Comparison of ENCODE assay signal across 9 cellular contexts in genomic region chr13:48125794-48126228, GRCh38. TPM values are rescaled to one million over a fixed set of nuclear protein-coding genes. Genes with fewer than 3 reads are reported as not detected.
A peak's percentile ranks its signal among the peaks of the same experiment; 100 is the strongest.
DNase-seq lines count a peak whose midpoint lies in the region; ATAC-seq and TF ChIP-seq lines count a peak whose summit lies in the region.
"Had no signal": no experiment of that assay in that cellular context is flagged by ENCODE, and none has a peak within 500 bp of the region (broad histone marks: within the 10 kb centered on the region; RNA-seq: fewer than 3 reads in every experiment).

No MANE protein-coding gene starts in this region.

- DNase-seq in G401 (ENCODE audit: low spot score) (peak; percentile 82), dermis blood vessel endothelial cell (peak; percentile 95), gastrocnemius medialis (peak in 1 of 2 donors; percentile 6), WERI-Rb-1 (no peak)
- no peak for DNase-seq in activated CD8-positive, alpha-beta memory T cell treated with anti-CD3 and anti-CD28 coated beads for 24 hours
- DNase-seq: activated B cell treated with CpG ODN at 0.5 μM for 24 hours had no signal

- H3K36me3 ChIP-seq in gastrocnemius medialis (no peaks in the 10 kb centered on the region), WERI-Rb-1 (no peaks in the 10 kb centered on the region)

- H3K9me3 ChIP-seq in gastrocnemius medialis, result no peaks in the 10 kb centered on the region
- H3K9me3 ChIP-seq in WERI-Rb-1 (ENCODE audit: severe bottlenecking), result no peaks in the 10 kb centered on the region

- H3K27me3 ChIP-seq in layer of hippocampus (ENCODE audit: control insufficient read depth, insufficient read depth, low read length), result no peaks in the 10 kb centered on the region
- H3K27me3 ChIP-seq in gastrocnemius medialis, result no peaks in the 10 kb centered on the region
- H3K27me3 ChIP-seq in WERI-Rb-1 (ENCODE audit: insufficient read depth, low read depth, severe bottlenecking), result no peaks in the 10 kb centered on the region

- in situ Hi-C loops in G401 (cut with HindIII; ENCODE audit: low sequenced_read_pairs), result no loop called here
- in situ Hi-C loops in gastrocnemius medialis (cut with MboI; ENCODE audit: low sequenced_read_pairs in 4 of 4), result loop anchor here (10.0 to 25.0 kb wide), 5 partner anchors 109 to 636 kb away; partner anchors contain the start of genes ITM2B (in 2 of the 4) and RB1 (in 1 of the 4)

- TF ChIP-seq POLR2A in gastrocnemius medialis (IDR thresholded peaks at IDR 0.05), result no peak

- ATAC-seq in gastrocnemius medialis, result peak; percentile 50 to 58
- ATAC-seq in HG02973 (IDR thresholded peaks at IDR 0.05; ENCODE audit: unreplicated experiment), result no peak
- no peak for ATAC-seq in HG02623 (IDR thresholded peaks at IDR 0.05; ENCODE audit: unreplicated experiment)

- intact Hi-C loops in gastrocnemius medialis (cut with DNase I; ENCODE audit: low total_unique reads), result loop anchor here (2.0 to 5.0 kb wide), 4 partner anchors 107 to 641 kb away; partner anchors contain the start of gene ITM2B

- TF ChIP-seq CTCF in gastrocnemius medialis (IDR thresholded peaks at IDR 0.05 in 4 of 5, conservative IDR thresholded peaks at IDR 0.05 in 1 of 5) (no peak), WERI-Rb-1 (IDR thresholded peaks at IDR 0.05; ENCODE audit: low read depth, low read length) (no peak)

- H3K4me1 ChIP-seq in gastrocnemius medialis, result peaks cover 12 to 36% of the 10 kb centered on the region in 2 donors

- H3K27ac ChIP-seq in layer of hippocampus (ENCODE audit: low read depth, low read length), result peak overlapping the region; percentile 77
- H3K27ac ChIP-seq in gastrocnemius medialis, result peak overlapping the region; percentile 66 to 80 (median 73)
- H3K27ac ChIP-seq in WERI-Rb-1, result no peak overlapping the region

- peak overlapping the region in 1 of 4 donors; percentile 7 for H3K4me3 ChIP-seq in gastrocnemius medialis
- H3K4me3 ChIP-seq in WERI-Rb-1 (ENCODE audit: low read depth, low read length), result no peak overlapping the region

RNA-seq across cellular contexts. Expression of gene MED4, which starts 30.9 kb away (rescaled TPM):
- 32.6 and 37.9 TPM in 2 replicates for total RNA-seq in G401 (2014; rRNA removed; shearing (Covaris generic))
- 28.2 and 43.8 TPM in 2 replicates for total RNA-seq in dermis blood vessel endothelial cell
- total RNA-seq in gastrocnemius medialis, result 10 to 100 TPM; 30.7 to 37.5 (median 31.9) TPM

Comparison
In these comparisons a context has a peak if more than half of its experiments do, and no peak if none do; other contexts are left out.
1. DNase-seq: peak in G401 (single experiment) and dermis blood vessel endothelial cell (single experiment); none in WERI-Rb-1 (single experiment) and activated CD8-positive, alpha-beta memory T cell treated with anti-CD3 and anti-CD28 coated beads for 24 hours (single experiment).
2. ATAC-seq: peak in gastrocnemius medialis (2 of 2); none in HG02973 (single experiment) and HG02623 (single experiment).